In the genomic region with DNA sequence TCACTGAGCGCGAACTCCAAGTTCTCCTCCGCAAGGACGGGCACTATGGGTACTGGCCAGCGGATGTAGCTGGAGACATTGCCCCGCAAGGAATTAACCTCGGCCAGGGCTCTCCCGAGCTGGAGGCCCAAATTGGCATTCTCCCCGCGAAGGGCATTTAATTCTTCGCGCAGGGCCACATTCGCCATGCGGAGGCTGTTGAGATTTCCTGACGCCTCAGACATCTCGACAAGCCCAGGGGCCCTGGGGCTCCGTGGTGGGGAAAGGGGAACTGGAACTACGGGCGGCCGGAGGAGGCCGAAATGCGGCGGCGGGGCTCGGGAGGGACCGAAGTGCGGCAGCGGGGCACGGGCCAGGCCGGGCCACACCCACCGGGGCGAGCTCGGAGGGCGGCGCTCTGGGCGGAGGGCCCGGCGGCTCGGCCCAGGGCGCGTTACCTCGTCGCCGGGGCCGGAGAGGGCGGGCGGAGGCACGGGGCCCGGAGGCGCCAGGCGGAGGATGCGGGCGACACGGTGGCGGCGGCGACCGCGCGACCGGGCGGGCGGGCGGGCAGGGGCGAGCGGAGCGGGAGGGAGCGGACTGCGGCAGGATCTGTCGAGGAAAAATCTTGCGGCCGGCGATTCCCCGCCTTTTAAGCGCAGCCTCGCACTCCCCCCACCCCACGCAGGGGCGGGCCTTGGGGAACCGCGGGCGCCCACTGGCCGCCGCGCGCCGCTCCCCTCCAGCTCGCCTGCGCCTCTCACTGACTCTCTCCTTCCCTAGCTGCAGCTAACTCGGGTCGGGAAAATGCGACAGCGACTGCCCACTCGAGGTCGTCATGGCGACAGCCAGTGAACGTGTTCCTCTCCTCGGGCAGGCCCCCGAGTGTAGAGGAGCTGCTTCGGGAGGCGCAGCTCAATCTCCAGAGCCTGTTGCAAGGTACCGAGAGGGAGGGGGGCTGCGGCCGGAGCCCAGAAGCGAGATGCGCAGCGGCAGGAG, we compare ENCODE assay signal across 1 cellular context.
TF ChIP-seq lines count a peak whose summit lies in the region.

Gene RTL5 (minus strand): TSS at position 599 of the 978 bp plus-strand sequence.

TF ChIP-seq in GM12878, 131 proteins besides CTCF, POLR2A, EP300 and RAD21 (continued from another document):
- TF ChIP-seq SPI1 (IDR thresholded peaks at IDR 0.05; ENCODE audit: borderline replicate concordance, insufficient read depth, low read depth, low read length): 0 out of 2 replicates have a peak, but pooled peaks have one; percentile 8
TF ChIP-seq in GM12878: peak in this region for 1.
